ENCODE assay signal across 1 cellular context in genomic region chr2:203650860-203651613, GRCh38.
TF ChIP-seq lines count a peak whose summit lies in the region.

No MANE protein-coding gene starts in this region.

TF ChIP-seq in HepG2, 621 proteins besides CTCF, POLR2A, EP300 and RAD21 (continued from another document and continues in another):
- TF ChIP-seq, protein P1, sequence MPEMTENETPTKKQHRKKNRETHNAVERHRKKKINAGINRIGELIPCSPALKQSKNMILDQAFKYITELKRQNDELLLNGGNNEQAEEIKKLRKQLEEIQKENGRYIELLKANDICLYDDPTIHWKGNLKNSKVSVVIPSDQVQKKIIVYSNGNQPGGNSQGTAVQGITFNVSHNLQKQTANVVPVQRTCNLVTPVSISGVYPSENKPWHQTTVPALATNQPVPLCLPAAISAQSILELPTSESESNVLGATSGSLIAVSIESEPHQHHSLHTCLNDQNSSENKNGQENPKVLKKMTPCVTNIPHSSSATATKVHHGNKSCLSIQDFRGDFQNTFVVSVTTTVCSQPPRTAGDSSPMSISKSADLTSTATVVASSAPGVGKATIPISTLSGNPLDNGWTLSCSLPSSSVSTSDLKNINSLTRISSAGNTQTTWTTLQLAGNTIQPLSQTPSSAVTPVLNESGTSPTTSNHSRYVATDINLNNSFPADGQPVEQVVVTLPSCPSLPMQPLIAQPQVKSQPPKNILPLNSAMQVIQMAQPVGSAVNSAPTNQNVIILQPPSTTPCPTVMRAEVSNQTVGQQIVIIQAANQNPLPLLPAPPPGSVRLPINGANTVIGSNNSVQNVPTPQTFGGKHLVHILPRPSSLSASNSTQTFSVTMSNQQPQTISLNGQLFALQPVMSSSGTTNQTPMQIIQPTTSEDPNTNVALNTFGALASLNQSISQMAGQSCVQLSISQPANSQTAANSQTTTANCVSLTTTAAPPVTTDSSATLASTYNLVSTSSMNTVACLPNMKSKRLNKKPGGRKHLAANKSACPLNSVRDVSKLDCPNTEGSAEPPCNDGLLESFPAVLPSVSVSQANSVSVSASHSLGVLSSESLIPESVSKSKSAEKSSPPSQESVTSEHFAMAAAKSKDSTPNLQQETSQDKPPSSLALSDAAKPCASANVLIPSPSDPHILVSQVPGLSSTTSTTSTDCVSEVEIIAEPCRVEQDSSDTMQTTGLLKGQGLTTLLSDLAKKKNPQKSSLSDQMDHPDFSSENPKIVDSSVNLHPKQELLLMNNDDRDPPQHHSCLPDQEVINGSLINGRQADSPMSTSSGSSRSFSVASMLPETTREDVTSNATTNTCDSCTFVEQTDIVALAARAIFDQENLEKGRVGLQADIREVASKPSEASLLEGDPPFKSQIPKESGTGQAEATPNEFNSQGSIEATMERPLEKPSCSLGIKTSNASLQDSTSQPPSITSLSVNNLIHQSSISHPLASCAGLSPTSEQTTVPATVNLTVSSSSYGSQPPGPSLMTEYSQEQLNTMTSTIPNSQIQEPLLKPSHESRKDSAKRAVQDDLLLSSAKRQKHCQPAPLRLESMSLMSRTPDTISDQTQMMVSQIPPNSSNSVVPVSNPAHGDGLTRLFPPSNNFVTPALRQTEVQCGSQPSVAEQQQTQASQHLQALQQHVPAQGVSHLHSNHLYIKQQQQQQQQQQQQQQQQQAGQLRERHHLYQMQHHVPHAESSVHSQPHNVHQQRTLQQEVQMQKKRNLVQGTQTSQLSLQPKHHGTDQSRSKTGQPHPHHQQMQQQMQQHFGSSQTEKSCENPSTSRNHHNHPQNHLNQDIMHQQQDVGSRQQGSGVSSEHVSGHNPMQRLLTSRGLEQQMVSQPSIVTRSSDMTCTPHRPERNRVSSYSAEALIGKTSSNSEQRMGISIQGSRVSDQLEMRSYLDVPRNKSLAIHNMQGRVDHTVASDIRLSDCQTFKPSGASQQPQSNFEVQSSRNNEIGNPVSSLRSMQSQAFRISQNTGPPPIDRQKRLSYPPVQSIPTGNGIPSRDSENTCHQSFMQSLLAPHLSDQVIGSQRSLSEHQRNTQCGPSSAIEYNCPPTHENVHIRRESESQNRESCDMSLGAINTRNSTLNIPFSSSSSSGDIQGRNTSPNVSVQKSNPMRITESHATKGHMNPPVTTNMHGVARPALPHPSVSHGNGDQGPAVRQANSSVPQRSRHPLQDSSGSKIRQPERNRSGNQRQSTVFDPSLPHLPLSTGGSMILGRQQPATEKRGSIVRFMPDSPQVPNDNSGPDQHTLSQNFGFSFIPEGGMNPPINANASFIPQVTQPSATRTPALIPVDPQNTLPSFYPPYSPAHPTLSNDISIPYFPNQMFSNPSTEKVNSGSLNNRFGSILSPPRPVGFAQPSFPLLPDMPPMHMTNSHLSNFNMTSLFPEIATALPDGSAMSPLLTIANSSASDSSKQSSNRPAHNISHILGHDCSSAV (CRISPR knock-in tag; IDR thresholded peaks at IDR 0.05; ENCODE audit: borderline replicate concordance), result no peak
- TF ChIP-seq WIZ (CRISPR knock-in tag; IDR thresholded peaks at IDR 0.05) (no peak; the same call in 1 of the 2 replicates), PLSCR1 (CRISPR knock-in tag; IDR thresholded peaks at IDR 0.05; ENCODE audit: borderline replicate concordance) (no peak), PHB2 (IDR thresholded peaks at IDR 0.05; ENCODE audit: partially characterized antibody) (no peak), MLX (CRISPR knock-in tag; IDR thresholded peaks at IDR 0.05) (peak; percentile 95), RFX1 (IDR thresholded peaks at IDR 0.05) (no peak), ZBTB8A (CRISPR knock-in tag; IDR thresholded peaks at IDR 0.05; ENCODE audit: borderline replicate concordance, low read depth) (no peak), KLF11 (CRISPR knock-in tag; IDR thresholded peaks at IDR 0.05) (peak; percentile 14; the same call in 1 of the 2 replicates), ZSCAN31 (CRISPR knock-in tag; IDR thresholded peaks at IDR 0.05; ENCODE audit: low read depth) (0 out of 2 replicates have a peak, but pooled peaks have one; percentile 64), ZMYM4 (CRISPR knock-in tag; IDR thresholded peaks at IDR 0.05) (peak; percentile 91), CREM (IDR thresholded peaks at IDR 0.05) (peak; percentile 41; the same call in 1 of the 2 replicates), CREM (CRISPR knock-in tag; IDR thresholded peaks at IDR 0.05) (no peak), ZC3H13 (CRISPR knock-in tag; IDR thresholded peaks at IDR 0.05) (peak; percentile 44; the same call in 1 of the 2 replicates), ZNF569 (CRISPR knock-in tag; IDR thresholded peaks at IDR 0.05; ENCODE audit: borderline replicate concordance) (no peak), RAD51 (IDR thresholded peaks at IDR 0.05; ENCODE audit: borderline replicate concordance) (no peak), ZNF34 (CRISPR knock-in tag; IDR thresholded peaks at IDR 0.05; ENCODE audit: borderline replicate concordance) (no peak; the same call in 1 of the 2 replicates), ZNF792 (CRISPR knock-in tag; IDR thresholded peaks at IDR 0.05) (peak; percentile 80; the same call in 1 of the 2 replicates), ATF7 (IDR thresholded peaks at IDR 0.05) (no peak), ATF7 (CRISPR knock-in tag; IDR thresholded peaks at IDR 0.05) (no peak), ZFP1 (CRISPR knock-in tag; IDR thresholded peaks at IDR 0.05) (peak; percentile 50; the same call in 1 of the 2 replicates), NR2F1 (CRISPR knock-in tag; IDR thresholded peaks at IDR 0.05) (no peak), TSC22D2 (CRISPR knock-in tag; IDR thresholded peaks at IDR 0.05; ENCODE audit: borderline replicate concordance) (no peak), RARA (CRISPR knock-in tag; IDR thresholded peaks at IDR 0.05) (peak; percentile 66), TARDBP (CRISPR knock-in tag; IDR thresholded peaks at IDR 0.05) (peak; percentile 63; the same call in 1 of the 2 replicates), ELF4 (CRISPR knock-in tag; IDR thresholded peaks at IDR 0.05; ENCODE audit: borderline replicate concordance) (peak; percentile 73; the same call in 1 of the 2 replicates), RCOR2 (CRISPR knock-in tag; IDR thresholded peaks at IDR 0.05) (no peak; the same call in 1 of the 2 replicates), ZNF678 (CRISPR knock-in tag; IDR thresholded peaks at IDR 0.05) (no peak), KMT2A (CRISPR knock-in tag; IDR thresholded peaks at IDR 0.05) (peak; percentile 63; the same call in 1 of the 2 replicates), AHDC1 (CRISPR knock-in tag; IDR thresholded peaks at IDR 0.05; ENCODE audit: borderline replicate concordance) (peak; percentile 67; the same call in 1 of the 2 replicates), FOXO1 (CRISPR knock-in tag; IDR thresholded peaks at IDR 0.05) (peak; percentile 81; the same call in 1 of the 2 replicates), ZNF615 (CRISPR knock-in tag; IDR thresholded peaks at IDR 0.05; ENCODE audit: borderline replicate concordance) (no peak), ZNF598 (CRISPR knock-in tag; IDR thresholded peaks at IDR 0.05; ENCODE audit: borderline replicate concordance) (no peak), ZNF850 (CRISPR knock-in tag; conservative IDR thresholded peaks at IDR 0.05) (no peak), ZFP41 (CRISPR knock-in tag; IDR thresholded peaks at IDR 0.05; ENCODE audit: borderline replicate concordance) (no peak), MAFG (CRISPR knock-in tag; IDR thresholded peaks at IDR 0.05) (no peak), KAT8 (CRISPR knock-in tag; IDR thresholded peaks at IDR 0.05) (peak; percentile 88; the same call in 1 of the 2 replicates), THAP9 (CRISPR knock-in tag; IDR thresholded peaks at IDR 0.05; ENCODE audit: borderline replicate concordance) (no peak), ZNF629 (CRISPR knock-in tag; conservative IDR thresholded peaks at IDR 0.05) (no peak; the same call in 1 of the 2 replicates)
- TF ChIP-seq, protein P2, sequence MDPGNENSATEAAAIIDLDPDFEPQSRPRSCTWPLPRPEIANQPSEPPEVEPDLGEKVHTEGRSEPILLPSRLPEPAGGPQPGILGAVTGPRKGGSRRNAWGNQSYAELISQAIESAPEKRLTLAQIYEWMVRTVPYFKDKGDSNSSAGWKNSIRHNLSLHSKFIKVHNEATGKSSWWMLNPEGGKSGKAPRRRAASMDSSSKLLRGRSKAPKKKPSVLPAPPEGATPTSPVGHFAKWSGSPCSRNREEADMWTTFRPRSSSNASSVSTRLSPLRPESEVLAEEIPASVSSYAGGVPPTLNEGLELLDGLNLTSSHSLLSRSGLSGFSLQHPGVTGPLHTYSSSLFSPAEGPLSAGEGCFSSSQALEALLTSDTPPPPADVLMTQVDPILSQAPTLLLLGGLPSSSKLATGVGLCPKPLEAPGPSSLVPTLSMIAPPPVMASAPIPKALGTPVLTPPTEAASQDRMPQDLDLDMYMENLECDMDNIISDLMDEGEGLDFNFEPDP (CRISPR knock-in tag; conservative IDR thresholded peaks at IDR 0.05), result no peak
- TF ChIP-seq, protein P3, sequence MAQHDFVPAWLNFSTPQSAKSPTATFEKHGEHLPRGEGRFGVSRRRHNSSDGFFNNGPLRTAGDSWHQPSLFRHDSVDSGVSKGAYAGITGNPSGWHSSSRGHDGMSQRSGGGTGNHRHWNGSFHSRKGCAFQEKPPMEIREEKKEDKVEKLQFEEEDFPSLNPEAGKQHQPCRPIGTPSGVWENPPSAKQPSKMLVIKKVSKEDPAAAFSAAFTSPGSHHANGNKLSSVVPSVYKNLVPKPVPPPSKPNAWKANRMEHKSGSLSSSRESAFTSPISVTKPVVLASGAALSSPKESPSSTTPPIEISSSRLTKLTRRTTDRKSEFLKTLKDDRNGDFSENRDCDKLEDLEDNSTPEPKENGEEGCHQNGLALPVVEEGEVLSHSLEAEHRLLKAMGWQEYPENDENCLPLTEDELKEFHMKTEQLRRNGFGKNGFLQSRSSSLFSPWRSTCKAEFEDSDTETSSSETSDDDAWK (CRISPR knock-in tag; IDR thresholded peaks at IDR 0.05), result no peak
- TF ChIP-seq, protein P4, sequence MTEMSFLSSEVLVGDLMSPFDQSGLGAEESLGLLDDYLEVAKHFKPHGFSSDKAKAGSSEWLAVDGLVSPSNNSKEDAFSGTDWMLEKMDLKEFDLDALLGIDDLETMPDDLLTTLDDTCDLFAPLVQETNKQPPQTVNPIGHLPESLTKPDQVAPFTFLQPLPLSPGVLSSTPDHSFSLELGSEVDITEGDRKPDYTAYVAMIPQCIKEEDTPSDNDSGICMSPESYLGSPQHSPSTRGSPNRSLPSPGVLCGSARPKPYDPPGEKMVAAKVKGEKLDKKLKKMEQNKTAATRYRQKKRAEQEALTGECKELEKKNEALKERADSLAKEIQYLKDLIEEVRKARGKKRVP (CRISPR knock-in tag; IDR thresholded peaks at IDR 0.05), result peak in 1 of 2 experiments; percentile 72; a peak in 2 of 4 replicates
